Comparison of ENCODE assay signal across 11 cellular contexts in the genomic region with DNA sequence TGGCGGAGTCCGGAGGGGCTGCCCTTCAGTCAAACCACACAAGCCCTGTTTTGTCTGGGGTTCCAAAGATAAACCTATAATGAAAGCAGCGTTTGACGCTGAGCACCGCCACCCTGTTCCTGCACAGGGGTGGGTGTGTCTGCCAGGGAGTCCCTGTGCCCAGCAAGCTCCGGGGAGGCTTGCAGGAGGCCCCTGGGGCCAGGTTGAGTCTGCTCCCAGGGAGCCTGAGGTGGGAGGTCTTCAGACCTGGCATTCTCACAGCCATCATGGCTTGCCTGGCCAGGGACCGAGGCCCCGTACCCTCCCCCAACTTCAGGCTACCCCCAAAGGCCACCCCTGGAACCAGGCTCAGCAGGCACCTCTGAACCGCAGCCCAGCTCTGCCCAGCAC.
A peak's percentile ranks its signal among the peaks of the same experiment; 100 is the strongest.
DNase-seq lines count a peak whose midpoint lies in the region; ATAC-seq and TF ChIP-seq lines count a peak whose summit lies in the region.
"Had no signal": no experiment of that assay in that cellular context is flagged by ENCODE, and none has a peak within 500 bp of the region (broad histone marks: within the 10 kb centered on the region; RNA-seq: fewer than 3 reads in every experiment).

No MANE protein-coding gene starts in this region.

- intact Hi-C loops in right cardiac atrium (cut with DNase I) (no loop called here), ovary (cut with DNase I) (no loop called here), mammary epithelial cell (cut with micrococcal nuclease) (no loop called here)

- H3K27me3 Mint-ChIP-seq in activated CD8-positive, alpha-beta memory T cell treated with anti-CD3 and anti-CD28 coated beads, Interleukin-2, amount 10 ng/mL, durations not matched to agents 7 days and 5 days = peaks cover 27% of the 10 kb centered on the region

- H3K4me1 Mint-ChIP-seq in activated CD8-positive, alpha-beta memory T cell treated with anti-CD3 and anti-CD28 coated beads, Interleukin-2, amount 10 ng/mL, durations not matched to agents 7 days and 5 days = no peaks in the 10 kb centered on the region

- no peaks in the 10 kb centered on the region for H3K36me3 ChIP-seq in BLaER1
- no peaks in the 10 kb centered on the region for H3K36me3 ChIP-seq in ovary
- no peaks in the 10 kb centered on the region for H3K36me3 ChIP-seq in BE2C
- no peaks in the 10 kb centered on the region for H3K36me3 ChIP-seq in mammary epithelial cell (ENCODE audit: insufficient read depth, low read length)

- H3K4me3 Mint-ChIP-seq in activated CD8-positive, alpha-beta memory T cell treated with anti-CD3 and anti-CD28 coated beads, Interleukin-2, amount 10 ng/mL, durations not matched to agents 7 days and 5 days = no peak overlapping the region

- H3K9me3 ChIP-seq in BLaER1 (peaks cover 10% of the 10 kb centered on the region), right cardiac atrium (ENCODE audit: control insufficient read depth, low read length) (no peaks in the 10 kb centered on the region), ovary (no peaks in the 10 kb centered on the region), BE2C (no peaks in the 10 kb centered on the region), mammary epithelial cell (replicated peaks; ENCODE audit: insufficient read depth, low read length) (no peaks in the 10 kb centered on the region)

- peaks cover 69% of the 10 kb centered on the region for H3K4me1 ChIP-seq in BLaER1
- no peaks in the 10 kb centered on the region for H3K4me1 ChIP-seq in right cardiac atrium (ENCODE audit: control insufficient read depth, insufficient read depth, low read length)
- no peaks in the 10 kb centered on the region for H3K4me1 ChIP-seq in ovary (ENCODE audit: insufficient read depth)
- no peaks in the 10 kb centered on the region for H3K4me1 ChIP-seq in BE2C
- H3K4me1 ChIP-seq in mammary epithelial cell (ENCODE audit: insufficient read depth, low read length) = no peaks in the 10 kb centered on the region

- no peak for TF ChIP-seq POLR2A in ovary (IDR thresholded peaks at IDR 0.05)

- no peak for ATAC-seq in activated CD8-positive, alpha-beta memory T cell treated with anti-CD3 and anti-CD28 coated beads, Interleukin-2, amount 10 ng/mL, durations not matched to agents 7 days and 5 days
- peak in 1 of 2 donors; percentile 4 for ATAC-seq in right cardiac atrium
- no peak for ATAC-seq in HG02852 (IDR thresholded peaks at IDR 0.05; ENCODE audit: unreplicated experiment)

- no peak overlapping the region for H3K27ac Mint-ChIP-seq in activated CD8-positive, alpha-beta memory T cell treated with anti-CD3 and anti-CD28 coated beads, Interleukin-2, amount 10 ng/mL, durations not matched to agents 7 days and 5 days

- H3K9me3 Mint-ChIP-seq in activated CD8-positive, alpha-beta memory T cell treated with anti-CD3 and anti-CD28 coated beads, Interleukin-2, amount 10 ng/mL, durations not matched to agents 7 days and 5 days (ENCODE audit: low read depth) = no peaks in the 10 kb centered on the region

- H3K36me3 Mint-ChIP-seq in activated CD8-positive, alpha-beta memory T cell treated with anti-CD3 and anti-CD28 coated beads, Interleukin-2, amount 10 ng/mL, durations not matched to agents 7 days and 5 days = no peaks in the 10 kb centered on the region

- DNase-seq in activated CD8-positive, alpha-beta memory T cell treated with anti-CD3 and anti-CD28 coated beads, Interleukin-2, amount 10 ng/mL, durations not matched to agents 7 days and 5 days = peak; percentile 11
- DNase-seq in right cardiac atrium (peak; percentile 2 to 43 (median 30)), ovary (peak in 3 of 5 donors; percentile 14 to 15 (median 14)), BE2C (no peak), mammary epithelial cell (no peak), HCEC 1CT (no peak)
- DNase-seq: DMS79, NCI-H2081, SHP77 treated with DMSO at 0.1 percent for 48 hours had no signal

- CTCF ChIA-PET in activated CD8-positive, alpha-beta memory T cell treated with anti-CD3 and anti-CD28 coated beads, Interleukin-2, amount 10 ng/mL, durations not matched to agents 7 days and 5 days (lab: Charles Lee) = no interaction called here
- CTCF ChIA-PET in mammary epithelial cell (lab: Charles Lee; ENCODE audit: low non-redundant PET) = no interaction called here

- BruUV-seq in mammary epithelial cell (replicated peaks; lab: Mats Ljungman, UMichigan) = no TSS peak

- peak overlapping the region; percentile 99 for H3K4me2 ChIP-seq in BLaER1
- H3K4me2 ChIP-seq in mammary epithelial cell (ENCODE audit: insufficient read depth, low read depth, low read length) = no peak overlapping the region

- H2AFZ ChIP-seq in mammary epithelial cell (ENCODE audit: low read depth, low read length) = no peak overlapping the region

- in situ Hi-C loops in mammary epithelial cell (cut with MboI; ENCODE audit: low sequenced_read_pairs in 2 of 2) = no loop called here

- no peaks in the 10 kb centered on the region; the same call in 1 of the 2 replicates for H3K27me3 ChIP-seq in BLaER1
- no peaks in the 10 kb centered on the region for H3K27me3 ChIP-seq in right cardiac atrium (ENCODE audit: control insufficient read depth, insufficient read depth)
- H3K27me3 ChIP-seq in ovary = no peaks in the 10 kb centered on the region
- H3K27me3 ChIP-seq in BE2C = no peaks in the 10 kb centered on the region
- peaks cover 20% of the 10 kb centered on the region for H3K27me3 ChIP-seq in mammary epithelial cell (ENCODE audit: insufficient read depth, low read length)

- no peaks in the 10 kb centered on the region for H3K79me2 ChIP-seq in mammary epithelial cell (ENCODE audit: insufficient read depth, low read length)

- H3K27ac ChIP-seq in BLaER1 (peak overlapping the region; percentile 63), right cardiac atrium (ENCODE audit: low read length) (no peak overlapping the region), ovary (no peak overlapping the region), mammary epithelial cell (ENCODE audit: insufficient read depth, low read depth, low read length) (no peak overlapping the region)

- H3K4me3 ChIP-seq in BLaER1 = peak overlapping the region; percentile 53
- H3K4me3 ChIP-seq in right cardiac atrium (ENCODE audit: low read length) = no peak overlapping the region
- H3K4me3 ChIP-seq in ovary = no peak overlapping the region
- H3K4me3 ChIP-seq in BE2C (ENCODE audit: low read depth, low read length) = no peak overlapping the region
- no peak overlapping the region for H3K4me3 ChIP-seq in mammary epithelial cell (replicated peaks in 1 of 3; ENCODE audit: insufficient read depth in 1 of 3, low read depth in 2 of 3, low read length in 3 of 3)

- 59% methylated on average over 9 of the region's 9 CpGs for WGBS in right cardiac atrium
- 51 to 63% (median 60%) methylated on average over 9 of the region's 9 CpGs for WGBS in ovary, 3 donors
- WGBS in mammary epithelial cell (ENCODE audit: low coverage, missing lambda C conversion rate) = 93% methylated on average over 5 of the region's 9 CpGs

- no peak for TF ChIP-seq EP300 in ovary (IDR thresholded peaks at IDR 0.05)

- H4K20me1 ChIP-seq in BLaER1 = no peaks in the 10 kb centered on the region
- H4K20me1 ChIP-seq in mammary epithelial cell (ENCODE audit: insufficient read depth, low read length) = no peaks in the 10 kb centered on the region

- dilution Hi-C loops in mammary epithelial cell (cut with HindIII; ENCODE audit: low sequenced_read_pairs) = no loop called here

- H3K9ac ChIP-seq in BLaER1 (peak overlapping the region; percentile 66), mammary epithelial cell (ENCODE audit: insufficient read depth, low read length) (no peak overlapping the region)

- TF ChIP-seq CTCF in ovary (IDR thresholded peaks at IDR 0.05) = no peak
- no peak for TF ChIP-seq CTCF in BE2C (IDR thresholded peaks at IDR 0.05; ENCODE audit: low read depth, low read length)
- TF ChIP-seq CTCF in mammary epithelial cell (conservative IDR thresholded peaks at IDR 0.05 in 1 of 2, IDR thresholded peaks at IDR 0.05 in 1 of 2; ENCODE audit: extremely low read depth in 1 of 2, insufficient read depth in 1 of 2, low read depth in 1 of 2, low read length in 2 of 2) = no peak

Comparison
In these comparisons a context has a peak if more than half of its experiments do, and no peak if none do; other contexts are left out.
1. DNase-seq: peak in activated CD8-positive, alpha-beta memory T cell treated with anti-CD3 and anti-CD28 coated beads, Interleukin-2, amount 10 ng/mL, durations not matched to agents 7 days and 5 days (single experiment), right cardiac atrium (3 of 3) and ovary (3 of 5); none in BE2C (single experiment), mammary epithelial cell (single experiment) and HCEC 1CT (single experiment).